12 cellular contexts compared by ENCODE assay signal in genomic region chr1:153546371-153546770, GRCh38. TPM values are rescaled to one million over a fixed set of nuclear protein-coding genes. Genes with fewer than 3 reads are reported as not detected.
A peak's percentile ranks its signal among the peaks of the same experiment; 100 is the strongest.
DNase-seq lines count a peak whose midpoint lies in the region; ATAC-seq, FAIRE-seq and TF ChIP-seq lines count a peak whose summit lies in the region.
"Had no signal": no experiment of that assay in that cellular context is flagged by ENCODE, and none has a peak within 500 bp of the region (broad histone marks: within the 10 kb centered on the region; RNA-seq: fewer than 3 reads in every experiment).

No MANE protein-coding gene starts in this region.

- ATAC-seq in upper lobe of left lung (ENCODE audit: low FRiP score in 2 of 2) = no peak

- H3K36me3 ChIP-seq in mammary epithelial cell (ENCODE audit: insufficient read depth, low read length) = peaks cover 12% of the 10 kb centered on the region
- H3K36me3 ChIP-seq in ascending aorta = peaks cover 0 to 3% of the 10 kb centered on the region in 2 donors
- H3K36me3 ChIP-seq in muscle layer of colon (ENCODE audit: insufficient read depth, low read length) = peaks cover 13% of the 10 kb centered on the region
- H3K36me3 ChIP-seq in upper lobe of left lung = peaks cover 0 to 16% (median 2%) of the 10 kb centered on the region in 4 donors
- H3K36me3 ChIP-seq: BE2C had no signal

- H3K27me3 ChIP-seq in mammary epithelial cell (ENCODE audit: insufficient read depth, low read length) = no peaks in the 10 kb centered on the region
- H3K27me3 ChIP-seq in ascending aorta = no peaks in the 10 kb centered on the region
- H3K27me3 ChIP-seq in muscle layer of colon (ENCODE audit: control insufficient read depth in 1 of 2, insufficient read depth in 2 of 2, low read length in 2 of 2) = no peaks in the 10 kb centered on the region
- no peaks in the 10 kb centered on the region for H3K27me3 ChIP-seq in upper lobe of left lung
- H3K27me3 ChIP-seq: BE2C had no signal

- H3K36me3 Mint-ChIP-seq in MCF 10A (ENCODE audit: insufficient read depth, unreplicated experiment) = peaks cover 13% of the 10 kb centered on the region

- H3K9ac ChIP-seq in mammary epithelial cell (ENCODE audit: insufficient read depth, low read length) = no peak overlapping the region
- H3K9ac ChIP-seq in muscle layer of colon (ENCODE audit: low read length) = peak overlapping the region; percentile 59

- no peaks in the 10 kb centered on the region for H3K9me3 ChIP-seq in mammary epithelial cell (replicated peaks; ENCODE audit: insufficient read depth, low read length)
- no peaks in the 10 kb centered on the region for H3K9me3 ChIP-seq in ascending aorta
- H3K9me3 ChIP-seq in muscle layer of colon (ENCODE audit: low read length) = no peaks in the 10 kb centered on the region
- no peaks in the 10 kb centered on the region for H3K9me3 ChIP-seq in upper lobe of left lung
- H3K9me3 ChIP-seq: BE2C had no signal

- BruUV-seq in MCF 10A (replicated peaks; lab: Mats Ljungman, UMichigan) = no TSS peak
- BruUV-seq in mammary epithelial cell (replicated peaks; lab: Mats Ljungman, UMichigan) = no TSS peak

- POLR2A ChIA-PET in MCF 10A (lab: Yijun Ruan, JAX) = interaction anchor here (1.2 to 36.1 kb wide), 7 partner anchors 8 to 444 kb away, joined by 3 to 2106 read pairs (median 4); partner anchors contain the start of genes ILF2, RPS27, S100A2 and S100A3

- TF ChIP-seq EP300 in upper lobe of left lung (IDR thresholded peaks at IDR 0.05) = no peak

- peaks cover 70% of the 10 kb centered on the region for H3K4me1 ChIP-seq in mammary epithelial cell (ENCODE audit: insufficient read depth, low read length)
- H3K4me1 ChIP-seq in ascending aorta = peaks cover 48 to 77% of the 10 kb centered on the region in 2 donors
- H3K4me1 ChIP-seq in muscle layer of colon (ENCODE audit: insufficient read depth, low read length) = peaks cover 84% of the 10 kb centered on the region
- peaks cover 78 to 97% (median 88%) of the 10 kb centered on the region in 4 donors for H3K4me1 ChIP-seq in upper lobe of left lung

- TF ChIP-seq POLR2A in upper lobe of left lung (IDR thresholded peaks at IDR 0.05) = no peak

- no peaks in the 10 kb centered on the region for H3K79me2 ChIP-seq in mammary epithelial cell (ENCODE audit: insufficient read depth, low read length)

- intact Hi-C loops in MCF 10A (cut with micrococcal nuclease) (no loop called here), mammary epithelial cell (cut with micrococcal nuclease) (no loop called here), ascending aorta (cut with DNase I) (no loop called here)

- DNase-seq in MCF 10A (ENCODE audit: unreplicated experiment) (no peak), mammary epithelial cell (no peak), ascending aorta (ENCODE audit: low spot score in 2 of 2) (no peak), upper lobe of left lung (peak in 1 of 2 donors; percentile 16), NOMO-1 treated with DMSO at 0.1 percent for 48 hours (lab: John Stamatoyannopoulos, UW; ENCODE audit: unreplicated experiment) (no peak), NCI-H146 (lab: John Stamatoyannopoulos, UW) (no peak), urothelium cell line (ENCODE audit: low spot score) (no peak)
- DNase-seq: BE2C, NCI-H1092 treated with DMSO at 0.1 percent for 48 hours had no signal

- H3K4me1 Mint-ChIP-seq in MCF 10A (ENCODE audit: insufficient read depth, unreplicated experiment) = peaks cover 79% of the 10 kb centered on the region

- H3K9me3 Mint-ChIP-seq in MCF 10A (ENCODE audit: unreplicated experiment) = no peaks in the 10 kb centered on the region

- H3K27ac Mint-ChIP-seq in MCF 10A (ENCODE audit: low read depth, unreplicated experiment) = peak overlapping the region; percentile 92

- in situ Hi-C loops in mammary epithelial cell (cut with MboI; ENCODE audit: low sequenced_read_pairs in 2 of 2) = loop anchor here in 1 of 2 donors (25.0 kb wide), 1 partner anchor 441 kb away; the partner anchor contains the start of genes JTB, RAB13 and RPS27

- H3K27ac ChIP-seq in mammary epithelial cell (ENCODE audit: insufficient read depth, low read depth, low read length) = no peak overlapping the region
- peak overlapping the region; percentile 90 to 92 for H3K27ac ChIP-seq in ascending aorta
- H3K27ac ChIP-seq in muscle layer of colon (ENCODE audit: low read depth, low read length) = peak overlapping the region; percentile 65
- H3K27ac ChIP-seq in upper lobe of left lung = peak overlapping the region; percentile 79 to 94 (median 90)

- FAIRE-seq in urothelium cell line (lab: Jason Lieb, UNC) = no peak
- FAIRE-seq: keratinocyte had no signal

- no peak overlapping the region for H2AFZ ChIP-seq in mammary epithelial cell (ENCODE audit: low read depth, low read length)

- no peak overlapping the region for H3K4me3 ChIP-seq in mammary epithelial cell (replicated peaks in 1 of 3; ENCODE audit: insufficient read depth in 1 of 3, low read depth in 2 of 3, low read length in 3 of 3)
- H3K4me3 ChIP-seq in ascending aorta = peak overlapping the region in 1 of 2 donors; percentile 68
- H3K4me3 ChIP-seq in muscle layer of colon (ENCODE audit: low read depth in 1 of 2, low read length in 2 of 2) = peak overlapping the region in 1 of 2 donors; percentile 64
- peak overlapping the region in 2 of 4 donors; percentile 55 to 59 for H3K4me3 ChIP-seq in upper lobe of left lung

- dilution Hi-C loops in mammary epithelial cell (cut with HindIII; ENCODE audit: low sequenced_read_pairs) = no loop called here

- WGBS in mammary epithelial cell (ENCODE audit: low coverage, missing lambda C conversion rate) = 97% methylated on average over 7 of the region's 8 CpGs
- WGBS in upper lobe of left lung, 2 donors = 92 to 93% methylated on average over 8 of the region's 8 CpGs

- no peak overlapping the region for H3K4me3 Mint-ChIP-seq in MCF 10A (ENCODE audit: unreplicated experiment)

- CTCF ChIA-PET in MCF 10A (lab: Yijun Ruan, JAX) (interaction anchor here (0.6 to 13.1 kb wide), 7 partner anchors 11 to 35 kb away, joined by 3 to 146 read pairs (median 10); partner anchors contain the start of gene S100A6), mammary epithelial cell (lab: Charles Lee; ENCODE audit: low non-redundant PET) (interaction anchor here (0.8 kb wide), 1 partner anchor 13 kb away, joined by 4 read pairs; no protein-coding TSS in a partner anchor)

- no peaks in the 10 kb centered on the region for H4K20me1 ChIP-seq in mammary epithelial cell (ENCODE audit: insufficient read depth, low read length)

- TF ChIP-seq CTCF in MCF 10A (IDR thresholded peaks at IDR 0.05; ENCODE audit: unreplicated experiment) = no peak
- no peak for TF ChIP-seq CTCF in mammary epithelial cell (conservative IDR thresholded peaks at IDR 0.05 in 1 of 2, IDR thresholded peaks at IDR 0.05 in 1 of 2; ENCODE audit: extremely low read depth in 1 of 2, insufficient read depth in 1 of 2, low read depth in 1 of 2, low read length in 2 of 2)
- no peak for TF ChIP-seq CTCF in ascending aorta (IDR thresholded peaks at IDR 0.05)
- TF ChIP-seq CTCF in upper lobe of left lung (IDR thresholded peaks at IDR 0.05) = no peak

- no peaks in the 10 kb centered on the region for H3K27me3 Mint-ChIP-seq in MCF 10A (ENCODE audit: insufficient read depth, unreplicated experiment)

- no peak overlapping the region for H3K4me2 ChIP-seq in mammary epithelial cell (ENCODE audit: insufficient read depth, low read depth, low read length)

RNA-seq across cellular contexts. Expression of gene S100A4, which starts 0.8 kb away (rescaled TPM):
- total RNA-seq in MCF 10A (2022) (27.2 and 60.7 TPM in 2 replicates), mammary epithelial cell (1 to 10 TPM; 4.3 to 9.9 TPM), ascending aorta (690 TPM), upper lobe of left lung (100 to 1,000 TPM; 234 to 983 (median 633) TPM)
- 24.2 TPM for polyA plus RNA-seq in mammary epithelial cell
- not detected for polyA minus RNA-seq in mammary epithelial cell

RNA-seq across cellular contexts. Expression of gene S100A3, which starts 2.7 kb away (rescaled TPM):
- total RNA-seq in MCF 10A (2022) (85.7 and 90.0 TPM in 2 replicates), mammary epithelial cell (10 to 100 TPM in 1 of 2 donors, 1 to 10 TPM in 1; 3.5 to 58.6 TPM), ascending aorta (not detected), upper lobe of left lung (1 to 10 TPM in 5 of 6 donors, not detected in 1; 2.0 to 4.4 (median 2.1) TPM)
- 46.1 TPM for polyA plus RNA-seq in mammary epithelial cell
- 17.4 TPM for polyA minus RNA-seq in mammary epithelial cell
- total RNA-seq: sciatic nerve had no signal

RNA-seq across cellular contexts. Expression of gene S100A5, which starts 5.6 kb away (rescaled TPM):
- total RNA-seq in MCF 10A (2022) (not detected in 2 replicates), mammary epithelial cell (not detected), ascending aorta (not detected), upper lobe of left lung (not detected)
- polyA plus RNA-seq in mammary epithelial cell = 0.34 TPM
- not detected for polyA minus RNA-seq in mammary epithelial cell
- total RNA-seq: sciatic nerve had no signal

RNA-seq across cellular contexts. Expression of gene S100A6, which starts 10.6 kb away (rescaled TPM):
- total RNA-seq in MCF 10A (2022) = 2,571 and 2,904 TPM in 2 replicates
- total RNA-seq in mammary epithelial cell = 1,000 to 10,000 TPM; 1,155 to 2,455 TPM
- polyA plus RNA-seq in mammary epithelial cell = 2,730 TPM
- polyA minus RNA-seq in mammary epithelial cell = 719 TPM
- 336 TPM for total RNA-seq in ascending aorta
- total RNA-seq in upper lobe of left lung = 1,000 to 10,000 TPM in 3 of 6 donors, 100 to 1,000 TPM in 3; 399 to 1,595 (median 925) TPM

RNA-seq across cellular contexts. Expression of gene S100A2, which starts 19.3 kb away (rescaled TPM):
- total RNA-seq in MCF 10A (2022) = 5,064 and 5,163 TPM in 2 replicates
- total RNA-seq in mammary epithelial cell = over 10,000 TPM in 1 of 2 donors, 1,000 to 10,000 TPM in 1; 2,255 to 12,622 TPM
- polyA plus RNA-seq in mammary epithelial cell = 15,689 TPM
- polyA minus RNA-seq in mammary epithelial cell = 4,465 TPM
- not detected for total RNA-seq in ascending aorta
- 10 to 100 TPM in 2 of 6 donors, 1 to 10 TPM in 3, not detected in 1; 2.0 to 12.0 (median 7.9) TPM for total RNA-seq in upper lobe of left lung
